18 cellular contexts compared by ENCODE assay signal in the genomic region with DNA sequence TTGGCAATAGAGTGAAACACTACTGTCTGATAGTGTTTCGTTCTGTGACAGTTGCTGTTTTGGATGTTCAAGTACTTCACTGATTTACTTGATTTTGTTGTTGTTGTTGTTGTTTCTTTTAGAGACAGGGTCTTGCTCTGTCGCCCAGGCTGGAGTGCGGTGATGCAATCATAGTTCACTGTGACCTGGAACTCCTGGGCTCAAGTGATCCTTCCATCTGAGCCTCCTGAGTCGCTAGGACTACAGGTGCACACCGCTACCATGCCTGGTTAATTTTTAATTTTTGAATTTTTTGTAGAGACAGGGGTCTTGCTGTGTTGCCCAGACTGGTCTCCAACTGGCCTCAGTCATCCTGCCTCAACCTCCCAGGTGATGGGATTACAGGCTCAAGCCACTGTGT. TPM values are rescaled to one million over a fixed set of nuclear protein-coding genes. Genes with fewer than 3 reads are reported as not detected.
DNase-seq lines count a peak whose midpoint lies in the region; ATAC-seq, FAIRE-seq and TF ChIP-seq lines count a peak whose summit lies in the region.
"Had no signal": no experiment of that assay in that cellular context is flagged by ENCODE, and none has a peak within 500 bp of the region (broad histone marks: within the 10 kb centered on the region; RNA-seq: fewer than 3 reads in every experiment).

No MANE protein-coding gene starts in this region.

- no peaks in the 10 kb centered on the region for H3K36me3 ChIP-seq in pancreas
- H3K36me3 ChIP-seq: neutrophil, stomach had no signal

- H3K27me3 ChIP-seq in pancreas, result no peaks in the 10 kb centered on the region
- H3K27me3 ChIP-seq: hepatocyte, neutrophil, stomach had no signal

- FAIRE-seq in pancreas (lab: Jason Lieb, UNC), result no peak
- FAIRE-seq: kidney had no signal

- TF ChIP-seq CTCF in neural crest cell (conservative IDR thresholded peaks at IDR 0.05) (no peak), pancreas (IDR thresholded peaks at IDR 0.05) (no peak)

- no peaks in the 10 kb centered on the region for H3K9me3 ChIP-seq in pancreas
- H3K9me3 ChIP-seq: neutrophil, stomach had no signal

- no peak for ATAC-seq in activated T-cell treated with anti-CD3 and anti-CD28 coated beads, Interleukin-2, amount 50 U/mL, for 4 hours
- no peak for ATAC-seq in activated naive CD8-positive, alpha-beta T cell treated with anti-CD3 and anti-CD28 coated beads, Interleukin-2, amount 10 ng/mL, durations not matched to agents 7 days and 5 days (ENCODE audit: low read depth)
- ATAC-seq in pancreas, result no peak
- ATAC-seq in sciatic nerve, result no peak
- ATAC-seq: right cardiac atrium had no signal

- H3K9me3 Mint-ChIP-seq in activated T-cell treated with anti-CD3 and anti-CD28 coated beads, Interleukin-2, amount 50 U/mL, for 4 hours, result no peaks in the 10 kb centered on the region
- H3K9me3 Mint-ChIP-seq in IgD-negative memory B cell, result no peaks in the 10 kb centered on the region
- H3K9me3 Mint-ChIP-seq in activated naive CD8-positive, alpha-beta T cell treated with anti-CD3 and anti-CD28 coated beads, Interleukin-2, amount 10 ng/mL, durations not matched to agents 7 days and 5 days, result no peaks in the 10 kb centered on the region
- H3K9me3 Mint-ChIP-seq in neural crest cell, result no peaks in the 10 kb centered on the region
- H3K9me3 Mint-ChIP-seq: endodermal cell, memory B cell had no signal

- H3K27ac Mint-ChIP-seq in IgD-negative memory B cell (peak overlapping the region in 1 of 3 donors; percentile 5), neural crest cell (ENCODE audit: unreplicated experiment) (no peak overlapping the region)
- peak overlapping the region; percentile 22 for H3K27ac Mint-ChIP-seq in activated naive CD8-positive, alpha-beta T cell treated with anti-CD3 and anti-CD28 coated beads, Interleukin-2, amount 10 ng/mL, durations not matched to agents 7 days and 5 days
- H3K27ac Mint-ChIP-seq: endodermal cell, memory B cell had no signal

- no peak overlapping the region for H3K4me3 ChIP-seq in pancreas
- H3K4me3 ChIP-seq: hepatocyte had no signal

- peaks cover 33% of the 10 kb centered on the region for H3K4me1 Mint-ChIP-seq in activated T-cell treated with anti-CD3 and anti-CD28 coated beads, Interleukin-2, amount 50 U/mL, for 4 hours (ENCODE audit: low read depth)
- H3K4me1 Mint-ChIP-seq in IgD-negative memory B cell (peaks cover 24 to 29% (median 27%) of the 10 kb centered on the region in 3 donors), neural crest cell (peaks cover 22% of the 10 kb centered on the region)
- peaks cover 35% of the 10 kb centered on the region for H3K4me1 Mint-ChIP-seq in activated naive CD8-positive, alpha-beta T cell treated with anti-CD3 and anti-CD28 coated beads, Interleukin-2, amount 10 ng/mL, durations not matched to agents 7 days and 5 days

- POLR2A ChIA-PET in activated naive CD8-positive, alpha-beta T cell treated with anti-CD3 and anti-CD28 coated beads, Interleukin-2, amount 10 ng/mL, durations not matched to agents 7 days and 5 days (lab: Charles Lee), result no interaction called here

- H3K36me3 Mint-ChIP-seq in activated T-cell treated with anti-CD3 and anti-CD28 coated beads, Interleukin-2, amount 50 U/mL, for 4 hours (ENCODE audit: insufficient read depth), result peaks cover 4% of the 10 kb centered on the region
- peaks cover 2% of the 10 kb centered on the region for H3K36me3 Mint-ChIP-seq in IgD-negative memory B cell
- peaks cover 2% of the 10 kb centered on the region for H3K36me3 Mint-ChIP-seq in activated naive CD8-positive, alpha-beta T cell treated with anti-CD3 and anti-CD28 coated beads, Interleukin-2, amount 10 ng/mL, durations not matched to agents 7 days and 5 days
- no peaks in the 10 kb centered on the region for H3K36me3 Mint-ChIP-seq in neural crest cell (ENCODE audit: low read depth)

- H3K4me3 Mint-ChIP-seq in activated T-cell treated with anti-CD3 and anti-CD28 coated beads, Interleukin-2, amount 50 U/mL, for 4 hours, result peak overlapping the region; percentile 99
- H3K4me3 Mint-ChIP-seq in IgD-negative memory B cell (peak overlapping the region in 3 of 4 donors; percentile 49 to 98 (median 71)), neural crest cell (peak overlapping the region; percentile 98)
- peak overlapping the region; percentile 99 for H3K4me3 Mint-ChIP-seq in activated naive CD8-positive, alpha-beta T cell treated with anti-CD3 and anti-CD28 coated beads, Interleukin-2, amount 10 ng/mL, durations not matched to agents 7 days and 5 days
- H3K4me3 Mint-ChIP-seq: endodermal cell had no signal

- no peak for DNase-seq in activated T-cell treated with anti-CD3 and anti-CD28 coated beads, Interleukin-2, amount 50 U/mL, for 4 hours
- no peak for DNase-seq in activated T-cell treated with anti-CD3 and anti-CD28 coated beads, Interleukin-2, amount 50 U/mL, for 1 hour
- no peak for DNase-seq in activated naive CD8-positive, alpha-beta T cell treated with anti-CD3 and anti-CD28 coated beads, Interleukin-2, amount 10 ng/mL, durations not matched to agents 7 days and 5 days
- no peak for DNase-seq in neural crest cell (ENCODE audit: low read depth, low spot score)
- DNase-seq in central memory CD4-positive, alpha-beta T cell, result no peak
- no peak for DNase-seq in pancreas
- DNase-seq in sciatic nerve (ENCODE audit: low spot score), result no peak
- DNase-seq: activated CD8-positive, alpha-beta memory T cell treated with anti-CD3 and anti-CD28 coated beads, Interleukin-2, amount 50 U/mL, for 48 hours; endodermal cell; kidney; NCI-H2227 treated with DMSO at 0.1 percent for 48 hours; NK-92 treated with Interleukin-12 subunit alpha and Interleukin-12 subunit beta, amount 100 ng/mL, for 24 hours; right cardiac atrium; stomach had no signal

- WGBS in pancreas, 2 donors, result 90 to 94% methylated on average over 5 of the region's 5 CpGs

- no peaks in the 10 kb centered on the region for H3K27me3 Mint-ChIP-seq in activated T-cell treated with anti-CD3 and anti-CD28 coated beads, Interleukin-2, amount 50 U/mL, for 4 hours (ENCODE audit: low read depth)
- H3K27me3 Mint-ChIP-seq in IgD-negative memory B cell (no peaks in the 10 kb centered on the region), neural crest cell (ENCODE audit: low read depth) (no peaks in the 10 kb centered on the region)
- no peaks in the 10 kb centered on the region for H3K27me3 Mint-ChIP-seq in activated naive CD8-positive, alpha-beta T cell treated with anti-CD3 and anti-CD28 coated beads, Interleukin-2, amount 10 ng/mL, durations not matched to agents 7 days and 5 days
- H3K27me3 Mint-ChIP-seq: memory B cell had no signal

- intact Hi-C loops in pancreas (cut with DNase I) (no loop called here), sciatic nerve (cut with DNase I) (no loop called here)

- H3K27ac ChIP-seq in pancreas, result no peak overlapping the region
- H3K27ac ChIP-seq: hepatocyte, neutrophil had no signal

- H3K4me1 ChIP-seq in pancreas, result peaks cover 0 to 37% (median 5%) of the 10 kb centered on the region in 3 donors

RNA-seq across cellular contexts. Expression of a gene that starts 2.3 kb away (rescaled TPM):
- total RNA-seq in activated T-cell treated with anti-CD3 and anti-CD28 coated beads, Interleukin-2, amount 50 U/mL, for 4 hours, result 10 to 100 TPM; 20.0 to 26.2 (median 24.8) TPM
- 14.3 TPM for polyA plus RNA-seq in IgD-negative memory B cell
- total RNA-seq in activated naive CD8-positive, alpha-beta T cell treated with anti-CD3 and anti-CD28 coated beads, Interleukin-2, amount 10 ng/mL, durations not matched to agents 7 days and 5 days, result 10 to 100 TPM; 18.5 to 20.0 TPM
- total RNA-seq in neural crest cell, result 17.8 and 18.5 TPM in 2 replicates
- total RNA-seq in pancreas, result 10 to 100 TPM; 11.5 to 29.5 (median 18.1) TPM
- 1 to 10 TPM; 2.2 to 6.9 TPM for polyA plus RNA-seq in pancreas
- 29.1 TPM for total RNA-seq in sciatic nerve

RNA-seq across cellular contexts. Expression of a gene that starts 18.9 kb away (rescaled TPM):
- 10 to 100 TPM; 41.7 to 45.1 (median 41.7) TPM for total RNA-seq in activated T-cell treated with anti-CD3 and anti-CD28 coated beads, Interleukin-2, amount 50 U/mL, for 4 hours
- polyA plus RNA-seq in IgD-negative memory B cell, result 47.3 TPM
- 10 to 100 TPM; 28.7 to 32.2 TPM for total RNA-seq in activated naive CD8-positive, alpha-beta T cell treated with anti-CD3 and anti-CD28 coated beads, Interleukin-2, amount 10 ng/mL, durations not matched to agents 7 days and 5 days
- 39.8 and 42.0 TPM in 2 replicates for total RNA-seq in neural crest cell
- 10 to 100 TPM in 1 of 6 donors, 1 to 10 TPM in 5; 5.7 to 11.2 (median 8.3) TPM for total RNA-seq in pancreas
- 10 to 100 TPM in 1 of 2 donors, 1 to 10 TPM in 1; 9.2 to 16.0 TPM for polyA plus RNA-seq in pancreas
- 22.7 TPM for total RNA-seq in sciatic nerve

RNA-seq across cellular contexts. Expression of a gene that starts 47.1 kb away (rescaled TPM):
- under 1 TPM in 2 of 3 donors, not detected in 1; 0.14 to 0.18 TPM for total RNA-seq in activated T-cell treated with anti-CD3 and anti-CD28 coated beads, Interleukin-2, amount 50 U/mL, for 4 hours
- polyA plus RNA-seq in IgD-negative memory B cell, result 11.1 TPM
- total RNA-seq in activated naive CD8-positive, alpha-beta T cell treated with anti-CD3 and anti-CD28 coated beads, Interleukin-2, amount 10 ng/mL, durations not matched to agents 7 days and 5 days, result under 1 TPM; 0.74 to 0.97 TPM
- total RNA-seq in neural crest cell, result 0.40 and 0.43 TPM in 2 replicates
- total RNA-seq in pancreas, result under 1 TPM; 0.14 to 0.51 (median 0.36) TPM
- polyA plus RNA-seq in pancreas, result under 1 TPM; 0.27 to 0.49 TPM
- total RNA-seq in sciatic nerve, result 4.9 TPM
